15 cellular contexts compared by ENCODE assay signal in the genomic region with DNA sequence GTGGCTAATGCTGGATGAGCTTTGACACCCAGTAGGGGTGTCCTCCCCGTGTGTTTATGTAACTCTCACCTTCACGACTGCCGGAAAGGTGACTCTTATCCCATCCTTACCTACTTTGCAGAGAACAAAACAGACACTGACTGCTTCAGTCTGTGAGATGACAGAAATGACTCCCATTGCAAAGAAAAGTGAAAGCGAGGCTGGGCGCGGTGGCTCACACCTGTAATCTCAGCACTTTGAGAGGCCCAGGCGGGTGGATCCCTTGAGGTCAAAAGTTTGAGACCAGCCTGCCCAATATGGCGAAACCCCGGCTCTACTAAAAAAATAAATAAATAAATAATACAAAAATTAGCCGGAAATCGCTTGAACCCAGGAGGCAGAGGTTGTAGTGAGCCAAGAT.
"Had no signal": no experiment of that assay in that cellular context is flagged by ENCODE, and none has a peak within 500 bp of the region (broad histone marks: within the 10 kb centered on the region; RNA-seq: fewer than 3 reads in every experiment).

No MANE protein-coding gene starts in this region.

- H3K27me3 ChIP-seq: right atrium auricular region had no signal

- H3K9me3 Mint-ChIP-seq: activated naive CD4-positive, alpha-beta T cell treated with anti-CD3 and anti-CD28 coated beads, Interleukin-2, amount 50 U/mL, for 72 hours; activated T-cell treated with anti-CD3 and anti-CD28 coated beads, Interleukin-2, amount 50 U/mL, for 4 hours; memory B cell; nephron had no signal

- ATAC-seq: gastrocnemius medialis; left cardiac atrium; stimulated activated naive CD8-positive, alpha-beta T cell treated with anti-CD3 and anti-CD28 coated beads, Interleukin-15, Interleukin-2, amounts not matched to agents 100 U/mL and 50 U/mL, for 24 hours had no signal

- H3K36me3 ChIP-seq: gastrocnemius medialis, heart left ventricle, right atrium auricular region had no signal

- H3K4me1 ChIP-seq: gastrocnemius medialis, right atrium auricular region had no signal

- DNase-seq: activated CD4-positive, CD25-positive, alpha-beta regulatory T cell; activated effector memory CD4-positive, alpha-beta T cell treated with Interleukin-2 at 50 U/mL for 16 hours; activated T-cell treated with anti-CD3 and anti-CD28 coated beads, Interleukin-2, amount 50 U/mL, for 4 hours; erythroblast; gastrocnemius medialis; left cardiac atrium; nucleus accumbens; stimulated activated CD4-positive, alpha-beta T cell treated with anti-CD3 and anti-CD28 coated beads, Interleukin-4, amount 100 ng/mL, for 24 hours; stimulated activated naive CD8-positive, alpha-beta T cell treated with anti-CD3 and anti-CD28 coated beads, Interleukin-15, Interleukin-2, amounts not matched to agents 100 U/mL and 50 U/mL, for 24 hours had no signal

- H3K4me3 Mint-ChIP-seq: activated T-cell treated with anti-CD3 and anti-CD28 coated beads, Interleukin-2, amount 50 U/mL, for 4 hours; nephron had no signal

- H3K4me3 ChIP-seq: gastrocnemius medialis, heart left ventricle, right atrium auricular region, skin epidermis had no signal

- H3K9me3 ChIP-seq: gastrocnemius medialis, heart left ventricle, right atrium auricular region had no signal

- H3K27ac ChIP-seq: gastrocnemius medialis, heart left ventricle, right atrium auricular region, skin epidermis had no signal

- H3K36me3 Mint-ChIP-seq: memory B cell had no signal
